Comparison of ENCODE assay signal across 12 cellular contexts in genomic region chr3:75619481-75620031, GRCh38. TPM values are rescaled to one million over a fixed set of nuclear protein-coding genes. Genes with fewer than 3 reads are reported as not detected.
DNase-seq lines count a peak whose midpoint lies in the region; ATAC-seq, FAIRE-seq and TF ChIP-seq lines count a peak whose summit lies in the region.
"Not testable (repeated sequence)": the region's sequence is repeated elsewhere in the genome, so short reads cannot be mapped to it uniquely, and the experiment has no call there.
"Had no signal": no experiment of that assay in that cellular context is flagged by ENCODE, and none has a peak within 500 bp of the region (broad histone marks: within the 10 kb centered on the region; RNA-seq: fewer than 3 reads in every experiment).

No MANE protein-coding gene starts in this region.

- H3K4me1 ChIP-seq in HUES6 (ENCODE audit: control insufficient read depth, insufficient read depth, low read length); right lobe of liver; pancreas; testis: not testable (repeated sequence)
- peaks cover 0 to 14% (median 0%) of the 10 kb centered on the region in 12 donors for H3K4me1 ChIP-seq in heart left ventricle

- POLR2A ChIA-PET in AG04450 (lab: Yijun Ruan, JAX): not testable (repeated sequence)

- TF ChIP-seq POLR2A in heart left ventricle (IDR thresholded peaks at IDR 0.05); right lobe of liver (IDR thresholded peaks at IDR 0.05); testis (IDR thresholded peaks at IDR 0.05): not testable (repeated sequence)

- 2 to 14% (median 2%) methylated on average over 18 to 52 of the region's 52 CpGs for WGBS in heart left ventricle, 4 donors
- whole genome bisulfite sequencing in right lobe of liver (ENCODE audit: insufficient coverage, low coverage, low lambda C conversion rate, missing lambda C conversion rate): 9% methylated on average over 7 of the region's 52 CpGs
- WGBS in pancreas, 2 donors: 1 to 2% methylated on average over 45 to 52 of the region's 52 CpGs
- WGBS in testis, 2 donors: 2 to 4% methylated on average over 13 to 52 of the region's 52 CpGs

- FAIRE-seq in pancreas (lab: Jason Lieb, UNC): not testable (repeated sequence)

- H3K4me3 ChIP-seq in AG04450 (ENCODE audit: low read depth, low read length): peak overlapping the region; percentile 42
- H3K4me3 ChIP-seq in HUES6 (ENCODE audit: low read depth, low read length): peak overlapping the region; percentile 65
- H3K4me3 ChIP-seq in heart left ventricle: peak overlapping the region; percentile 31 to 63 (median 52)
- H3K4me3 ChIP-seq in right lobe of liver: peak overlapping the region; percentile 35 to 47 (median 37)
- H3K4me3 ChIP-seq in pancreas: peak overlapping the region; percentile 15 to 61 (median 32)
- peak overlapping the region; percentile 51 to 62 for H3K4me3 ChIP-seq in testis

- not testable (repeated sequence) for H3K27me3 ChIP-seq in AG04450 (ENCODE audit: control insufficient read depth, insufficient read depth, low read length); right lobe of liver; pancreas; testis
- H3K27me3 ChIP-seq in HUES6 (ENCODE audit: control insufficient read depth, insufficient read depth, low read length): peaks cover 25% of the 10 kb centered on the region
- peaks cover 0 to 20% (median 0%) of the 10 kb centered on the region in 9 donors for H3K27me3 ChIP-seq in heart left ventricle

- H3K36me3 ChIP-seq in HUES6 (ENCODE audit: control insufficient read depth, insufficient read depth, low read length); heart left ventricle; right lobe of liver; pancreas; testis (ENCODE audit: low read depth, missing control alignments): not testable (repeated sequence)

- intact Hi-C loops in heart left ventricle (cut with DNase I); right lobe of liver (cut with DNase I); pancreas (cut with DNase I); testis (cut with DNase I; ENCODE audit: low total_unique reads): not testable (repeated sequence)

- CTCF ChIA-PET in AG04450 (lab: Charles Lee): not testable (repeated sequence)

- not testable (repeated sequence) for H3K9me3 ChIP-seq in AG04450 (ENCODE audit: control insufficient read depth, insufficient read depth, low read length); HUES6 (ENCODE audit: control insufficient read depth, insufficient read depth, low read depth, low read length); heart left ventricle; right lobe of liver; pancreas; testis

- H3K9ac ChIP-seq in HUES6 (ENCODE audit: low read length): peak overlapping the region; percentile 39

- not testable (repeated sequence) for H3K27ac ChIP-seq in AG04450 (ENCODE audit: low read depth, low read length); HUES6 (ENCODE audit: low read depth, low read length); VCaP; right lobe of liver; pancreas; testis
- peak overlapping the region in 4 of 12 donors; percentile 1 to 65 (median 32) for H3K27ac ChIP-seq in heart left ventricle

- not testable (repeated sequence) for TF ChIP-seq CTCF in AG04450 (IDR thresholded peaks at IDR 0.05; ENCODE audit: low read depth, low read length); heart left ventricle (IDR thresholded peaks at IDR 0.05); right lobe of liver (IDR thresholded peaks at IDR 0.05); pancreas (IDR thresholded peaks at IDR 0.05); testis (IDR thresholded peaks at IDR 0.05)
- peak; percentile 22 for TF ChIP-seq CTCF in VCaP (conservative IDR thresholded peaks at IDR 0.05)

- ATAC-seq in heart left ventricle, right lobe of liver: not testable (repeated sequence)
- peak in 2 of 4 donors; percentile 49 to 57 for ATAC-seq in pancreas

- not testable (repeated sequence) for DNase-seq in AG04450 (ENCODE audit: low read depth, low spot score); right lobe of liver
- peak; percentile 41 for DNase-seq in cerebellum (ENCODE audit: low spot score)
- peak in 1 of 5 donors; percentile 46 for DNase-seq in heart left ventricle
- peak in 3 of 6 donors; percentile 18 to 75 (median 54) for DNase-seq in pancreas
- DNase-seq in testis: peak; percentile 21

RNA-seq across cellular contexts. Expression of gene FRG2C, which starts 44.6 kb away (rescaled TPM):
- not detected in 2 replicates for polyA plus RNA-seq in AG04450 (2011; rRNA removed)
- polyA minus RNA-seq in AG04450 (2011; rRNA and poly(A)+ RNA removed): not detected in 2 replicates
- total RNA-seq in cerebellum: not detected
- total RNA-seq in heart left ventricle: not detected
- polyA plus RNA-seq in heart left ventricle: not detected
- not detected for total RNA-seq in right lobe of liver
- total RNA-seq in pancreas: not detected
- not detected for polyA plus RNA-seq in pancreas
- under 1 TPM; 0.37 to 0.55 TPM for total RNA-seq in testis
- polyA plus RNA-seq in testis (ENCODE audit: insufficient read depth, low read depth, low replicate concordance): 1.1 TPM
- total RNA-seq: activated naive CD8-positive, alpha-beta T cell treated with anti-CD3 and anti-CD28 coated beads for 36 hours; K562; natural killer cell treated with Interleukin-12 subunit alpha and Interleukin-12 subunit beta and Interleukin-15 and Interleukin-18, amount 100 ng/mL, for 72 hours had no signal
- polyA plus RNA-seq: keratinocyte had no signal
